Comparison of ENCODE assay signal across 8 cellular contexts in genomic region chr20:17042122-17042521, GRCh38.
"Had no signal": no experiment of that assay in that cellular context is flagged by ENCODE, and none has a peak within 500 bp of the region (broad histone marks: within the 10 kb centered on the region; RNA-seq: fewer than 3 reads in every experiment).

No MANE protein-coding gene starts in this region.

- FAIRE-seq: G401.6, GM12878, GM12891, GM12892, GM18507, GM19239 had no signal

- DNase-seq: GDM1, GF-D8 had no signal

- H3K4me3 ChIP-seq: GM12878 had no signal

- ATAC-seq: GM12878 had no signal
